In genomic region chr6:34615574-34616229, GRCh38 we compare ENCODE assay signal across 24 cellular contexts. TPM values are rescaled to one million over a fixed set of nuclear protein-coding genes. Genes with fewer than 3 reads are reported as not detected.
"Had no signal": no experiment of that assay in that cellular context is flagged by ENCODE, and none has a peak within 500 bp of the region (broad histone marks: within the 10 kb centered on the region; RNA-seq: fewer than 3 reads in every experiment).

No MANE protein-coding gene starts in this region.

- H3K27me3 Mint-ChIP-seq: activated B cell treated with CpG ODN at 0.5 μM for 24 hours; activated CD4-positive, alpha-beta T cell treated with anti-CD3 and anti-CD28 coated beads for 36 hours; activated naive CD8-positive, alpha-beta T cell treated with anti-CD3 and anti-CD28 coated beads, Interleukin-2, amount 50 U/mL, for 24 hours; stimulated activated naive B cell treated with anti-CD40 and anti-IgM and Interleukin-4, amounts not matched to agents 10 μg/mL and 1 μg/mL and 100 μg/mL, for 72 hours had no signal

- H3K36me3 ChIP-seq: neural progenitor cell, transverse colon had no signal

- H3K36me3 Mint-ChIP-seq: neural progenitor cell had no signal

- H3K9me3 Mint-ChIP-seq: activated B cell treated with CpG ODN at 0.5 μM for 24 hours; activated naive CD4-positive, alpha-beta T cell treated with anti-CD3 and anti-CD28 coated beads for 36 hours; activated naive CD8-positive, alpha-beta T cell treated with anti-CD3 and anti-CD28 coated beads, Interleukin-2, amount 50 U/mL, for 24 hours; activated T-cell treated with anti-CD3 and anti-CD28 coated beads, Interleukin-2, amount 50 U/mL, for 4 hours; neural progenitor cell; stimulated activated naive B cell treated with anti-CD40 and anti-IgM and Interleukin-4, amounts not matched to agents 10 μg/mL and 1 μg/mL and 100 μg/mL, for 72 hours; T-helper 2 cell treated with Interferon-gamma antibody and Interleukin-4, amounts not matched to agents 5 μg/mL and 100 μg/mL, for 36 hours had no signal

- ATAC-seq: activated CD4-positive, alpha-beta T cell treated with anti-CD3 and anti-CD28 coated beads for 36 hours; activated naive CD8-positive, alpha-beta T cell treated with anti-CD3 and anti-CD28 coated beads, Interleukin-2, amount 50 U/mL, for 24 hours; activated T-cell treated with anti-CD3 and anti-CD28 coated beads, Interleukin-2, amount 50 U/mL, for 4 hours; heart left ventricle; left colon; mucosa of descending colon; stimulated activated naive B cell treated with anti-CD40 and anti-IgM and Interleukin-4, amounts not matched to agents 10 μg/mL and 1 μg/mL and 100 μg/mL, for 72 hours had no signal

- H3K4me1 Mint-ChIP-seq: activated naive CD8-positive, alpha-beta T cell treated with anti-CD3 and anti-CD28 coated beads, Interleukin-2, amount 50 U/mL, for 24 hours had no signal

- H3K4me3 Mint-ChIP-seq: activated B cell treated with CpG ODN at 0.5 μM for 24 hours; activated CD4-positive, alpha-beta T cell treated with anti-CD3 and anti-CD28 coated beads for 36 hours; activated naive CD4-positive, alpha-beta T cell treated with anti-CD3 and anti-CD28 coated beads for 36 hours; activated naive CD8-positive, alpha-beta T cell treated with anti-CD3 and anti-CD28 coated beads, Interleukin-2, amount 50 U/mL, for 24 hours; activated T-cell treated with anti-CD3 and anti-CD28 coated beads, Interleukin-2, amount 50 U/mL, for 4 hours; neural progenitor cell; stimulated activated naive B cell treated with anti-CD40 and anti-IgM and Interleukin-4, amounts not matched to agents 10 μg/mL and 1 μg/mL and 100 μg/mL, for 72 hours; T-helper 2 cell treated with Interferon-gamma antibody and Interleukin-4, amounts not matched to agents 5 μg/mL and 100 μg/mL, for 36 hours had no signal

- H3K27ac Mint-ChIP-seq: activated B cell treated with CpG ODN at 0.5 μM for 24 hours; activated CD4-positive, alpha-beta T cell treated with anti-CD3 and anti-CD28 coated beads for 36 hours; activated naive CD4-positive, alpha-beta T cell treated with anti-CD3 and anti-CD28 coated beads for 36 hours; activated naive CD8-positive, alpha-beta T cell treated with anti-CD3 and anti-CD28 coated beads, Interleukin-2, amount 50 U/mL, for 24 hours; neural progenitor cell; stimulated activated naive B cell treated with anti-CD40 and anti-IgM and Interleukin-4, amounts not matched to agents 10 μg/mL and 1 μg/mL and 100 μg/mL, for 72 hours; T-helper 2 cell treated with Interferon-gamma antibody and Interleukin-4, amounts not matched to agents 5 μg/mL and 100 μg/mL, for 36 hours had no signal

- H3K27me3 ChIP-seq: heart left ventricle, neural progenitor cell, transverse colon had no signal

- DNase-seq: activated B cell treated with CpG ODN at 0.5 μM for 24 hours; activated CD4-positive, alpha-beta T cell treated with anti-CD3 and anti-CD28 coated beads for 36 hours; activated CD4-positive, alpha-beta T cell treated with anti-CD3 and anti-CD28 coated beads, Interleukin-2, amount 50 U/mL, for 4 hours; activated CD8-positive, alpha-beta memory T cell treated with anti-CD3 and anti-CD28 coated beads for 24 hours; activated CD8-positive, alpha-beta memory T cell treated with anti-CD3 and anti-CD28 coated beads, Interleukin-2, amount 50 U/mL, for 4 hours; activated naive CD4-positive, alpha-beta T cell treated with anti-CD3 and anti-CD28 coated beads for 36 hours; activated naive CD8-positive, alpha-beta T cell treated with anti-CD3 and anti-CD28 coated beads, Interleukin-2, amount 50 U/mL, for 24 hours; activated T-cell treated with anti-CD3 and anti-CD28 coated beads, Interleukin-2, amount 50 U/mL, for 4 hours; cerebellar nuclear complex; heart left ventricle; islet precursor cell; left colon; mesenchymal stem cell; mucosa of descending colon; posterior cingulate gyrus; stimulated activated CD4-positive, alpha-beta T cell treated with anti-CD3 and anti-CD28 coated beads, Interleukin-2, amount 100 ng/mL, for 24 hours; stimulated activated naive B cell treated with anti-CD40 and anti-IgM and Interleukin-4, amounts not matched to agents 10 μg/mL and 1 μg/mL and 100 μg/mL, for 72 hours; transverse colon had no signal

- H3K4me3 ChIP-seq: coronary artery, heart left ventricle, mucosa of descending colon, neural progenitor cell, transverse colon had no signal

- H3K27ac ChIP-seq: coronary artery, epithelial cell of prostate, heart left ventricle, neural progenitor cell, transverse colon had no signal

- H3K4me1 ChIP-seq: transverse colon had no signal

- H3K9me3 ChIP-seq: heart left ventricle, mucosa of descending colon, transverse colon had no signal

RNA-seq across cellular contexts. Expression of gene SPDEF, which starts 59.6 kb away (rescaled TPM):
- total RNA-seq: skeletal muscle tissue, temporal lobe had no signal
